ENCODE assay signal across 8 cellular contexts in genomic region chr14:73462078-73462715, GRCh38. TPM values are rescaled to one million over a fixed set of nuclear protein-coding genes. Genes with fewer than 3 reads are reported as not detected.
DNase-seq lines count a peak whose midpoint lies in the region; ATAC-seq, FAIRE-seq and TF ChIP-seq lines count a peak whose summit lies in the region.

No MANE protein-coding gene starts in this region.

- no peaks in the 10 kb centered on the region for H4K20me1 ChIP-seq in K562 (replicated peaks; ENCODE audit: control insufficient read depth, insufficient read depth, low read length)

- H3K27me3 ChIP-seq in K562 (ENCODE audit: control insufficient read depth in 2 of 2, insufficient read depth in 2 of 2, low read length in 2 of 2) (no peaks in the 10 kb centered on the region), layer of hippocampus (ENCODE audit: control insufficient read depth, insufficient read depth, low read length) (no peaks in the 10 kb centered on the region), thoracic aorta (replicated peaks; ENCODE audit: insufficient read depth) (no peaks in the 10 kb centered on the region)

- peaks cover 3% of the 10 kb centered on the region for H3K9me1 ChIP-seq in K562 (ENCODE audit: control insufficient read depth, insufficient read depth, low read length)

- ATAC-seq in K562: no peak
- no peak for ATAC-seq in thoracic aorta (ENCODE audit: insufficient number of reproducible peaks, low FRiP score, low read depth)
- no peak for ATAC-seq in GM21526 (IDR thresholded peaks at IDR 0.05; ENCODE audit: low FRiP score, unreplicated experiment)
- no peak for ATAC-seq in activated naive CD4-positive, alpha-beta T cell treated with anti-CD3 and anti-CD28 coated beads, Interleukin-2, amount 50 U/mL, for 72 hours

- intact Hi-C loops in K562 (cut with micrococcal nuclease): loop anchor here (10.0 kb wide), 1 partner anchor 537 kb away; the partner anchor contains the start of gene DCAF4

- CTCF ChIA-PET in K562 (lab: Yijun Ruan, JAX; ENCODE audit: low intra/inter-chr PET ratio): no interaction called here

- TF ChIP-seq CTCF in K562 (IDR thresholded peaks at IDR 0.05 in 2 of 3, conservative IDR thresholded peaks at IDR 0.05 in 1 of 3; ENCODE audit: insufficient read depth in 2 of 3, low read depth in 1 of 3, low read length in 3 of 3): no peak
- no peak for TF ChIP-seq CTCF in thoracic aorta (IDR thresholded peaks at IDR 0.05)

- H3K4me3 ChIP-seq in K562: no peak overlapping the region; the same call in 1 of the 2 replicates
- H3K4me3 ChIP-seq in thoracic aorta: peak overlapping the region; percentile 40

- peak overlapping the region; percentile 96 for H2AFZ ChIP-seq in K562 (ENCODE audit: low read depth, low read length)

- WGBS in K562 (ENCODE audit: insufficient coverage, low coverage, missing lambda C conversion rate): 28% methylated on average over 3 of the region's 5 CpGs

- POLR2A ChIA-PET in K562 (lab: Yijun Ruan, JAX): interaction anchor here (0.6 to 2.6 kb wide), 7 partner anchors 9 to 267 kb away, joined by 3 to 11 read pairs (median 3); no protein-coding TSS in a partner anchor

- TF ChIP-seq RAD21 in K562 (CRISPR knock-in tag; conservative IDR thresholded peaks at IDR 0.05 in 1 of 2, IDR thresholded peaks at IDR 0.05 in 1 of 2): no peak

- in situ Hi-C loops in K562 (cut with MboI): loop anchor here (25.0 kb wide), 2 partner anchors 425 to 950 kb away; partner anchors contain the start of gene ZFYVE1

- peak overlapping the region; percentile 48 for H3K27ac ChIP-seq in K562 (ENCODE audit: extremely low read depth, low read depth, low read length)
- H3K27ac ChIP-seq in layer of hippocampus (ENCODE audit: low read depth, low read length): peak overlapping the region; percentile 5
- H3K27ac ChIP-seq in thoracic aorta: peak overlapping the region; percentile 23 to 55

- peaks cover 10 to 14% of the 10 kb centered on the region in 2 donors for H3K36me3 Mint-ChIP-seq in activated naive CD4-positive, alpha-beta T cell treated with anti-CD3 and anti-CD28 coated beads, Interleukin-2, amount 50 U/mL, for 72 hours

- BruUV-seq in K562 (replicated peaks; lab: Mats Ljungman, UMichigan): no TSS peak

- peak overlapping the region; percentile 68 for H3K4me2 ChIP-seq in K562 (ENCODE audit: insufficient read depth, low read length)

- H3K4me1 ChIP-seq in K562 (replicated peaks in 1 of 2; ENCODE audit: control insufficient read depth in 2 of 2, insufficient read depth in 2 of 2, low read length in 2 of 2) (peaks cover 26 to 56% of the 10 kb centered on the region in 2 experiments), thoracic aorta (ENCODE audit: control insufficient read depth in 1 of 2, low read depth in 2 of 2) (peaks cover 23 to 40% of the 10 kb centered on the region in 2 donors)

- DNase-seq in D341Med (ENCODE audit: low spot score) (peak; percentile 41), NCI-H2107 treated with DMSO at 0.1 percent for 48 hours (lab: John Stamatoyannopoulos, UW; ENCODE audit: unreplicated experiment) (peak; percentile 94), K562 (ENCODE audit: extremely low read depth in 1 of 4, low spot score in 3 of 4) (peak; percentile 31 to 77 (median 42)), thoracic aorta (ENCODE audit: low spot score) (no peak), 8988T (no peak)
- no peak for DNase-seq in activated naive CD4-positive, alpha-beta T cell treated with anti-CD3 and anti-CD28 coated beads, Interleukin-2, amount 50 U/mL, for 72 hours (ENCODE audit: low spot score in 2 of 2)

- TF ChIP-seq EP300 in K562 (IDR thresholded peaks at IDR 0.05; ENCODE audit: low read length): no peak; the same call in 1 of the 2 replicates

- H3K79me2 ChIP-seq in K562 (ENCODE audit: control insufficient read depth, insufficient read depth, low read length): peaks cover 12% of the 10 kb centered on the region

- no peaks in the 10 kb centered on the region for H3K9me3 Mint-ChIP-seq in activated naive CD4-positive, alpha-beta T cell treated with anti-CD3 and anti-CD28 coated beads, Interleukin-2, amount 50 U/mL, for 72 hours

- H3K36me3 ChIP-seq in K562 (ENCODE audit: control insufficient read depth, insufficient read depth, low read length): no peaks in the 10 kb centered on the region
- no peaks in the 10 kb centered on the region for H3K36me3 ChIP-seq in thoracic aorta

- peak overlapping the region; percentile 37 to 52; a peak in 3 of 4 replicates for H3K9ac ChIP-seq in K562 (ENCODE audit: insufficient read depth in 1 of 2, low read depth in 2 of 2, low read length in 2 of 2)

- H3K27ac Mint-ChIP-seq in activated naive CD4-positive, alpha-beta T cell treated with anti-CD3 and anti-CD28 coated beads, Interleukin-2, amount 50 U/mL, for 72 hours: no peak overlapping the region

- FAIRE-seq in K562 (lab: Jason Lieb, UNC): peak; percentile 94

- no peaks in the 10 kb centered on the region for H3K9me3 ChIP-seq in K562 (replicated peaks; ENCODE audit: control insufficient read depth, insufficient read depth, low read depth, low read length)
- H3K9me3 ChIP-seq in thoracic aorta: no peaks in the 10 kb centered on the region

- no peak for TF ChIP-seq POLR2A in K562 (conservative IDR thresholded peaks at IDR 0.05)

TF ChIP-seq in K562, 482 proteins besides CTCF, POLR2A, EP300 and RAD21 (continues in another document):
- TF ChIP-seq PRDM10 (IDR thresholded peaks at IDR 0.05; ENCODE audit: partially characterized antibody): peak; percentile 50

RNA-seq across cellular contexts. Expression of gene NUMB, which starts 3.9 kb away (rescaled TPM):
- total RNA-seq in K562 (2011; cell fraction: chromatin; rRNA removed; ENCODE audit: low replicate concordance): 92.6 and 162 TPM in 2 replicates
- 62.4 and 76.5 TPM in 2 replicates for total RNA-seq in K562 (2011; cell fraction: nucleolus; rRNA removed)
- total RNA-seq in K562 (2011; cell fraction: nucleoplasm; rRNA removed): 94.4 and 145 TPM in 2 replicates
- total RNA-seq in K562 (2014; rRNA removed) (16.8 and 17.8 TPM in 2 replicates), K562 (2014; rRNA removed; fragmentation: Illumina TruSeq; extraction: Trizol) (18.1 TPM in 2 replicates), K562 (2015; rRNA removed; fragmentation: Illumina TruSeq; extraction: Trizol) (13.5 and 17.9 TPM in 2 replicates), K562 (2021) (38.3 and 39.4 TPM in 2 replicates), thoracic aorta (10 to 100 TPM; 37.0 to 65.7 TPM)
- polyA plus RNA-seq in K562 (2011; rRNA removed) (54.0 and 65.1 TPM in 2 replicates), K562 (2014; fragmentation: Illumina TruSeq; extraction: Trizol) (44.2 and 48.6 TPM in 2 replicates), K562 (2014; fragmentation: Nextera tagmentation; extraction: Ambion mirVana) (10 to 100 TPM; 23.5 to 47.8 TPM), K562 (2014; rRNA removed) (31.5 and 32.3 TPM in 2 replicates)
- polyA plus RNA-seq in K562 (2011; cell fraction: cytosol; rRNA removed): 66.1 and 80.6 TPM in 2 replicates
- 95.4 and 136 TPM in 2 replicates for polyA plus RNA-seq in K562 (2011; cell fraction: nucleus; rRNA removed)
- 33.4 and 35.1 TPM in 2 replicates for polyA plus RNA-seq in K562 (2012)
- polyA minus RNA-seq in K562 (2011; rRNA and poly(A)+ RNA removed): 101 and 113 TPM in 2 replicates
- 32.8 and 40.6 TPM in 2 replicates for polyA minus RNA-seq in K562 (2011; cell fraction: cytosol; rRNA and poly(A)+ RNA removed)
- polyA minus RNA-seq in K562 (2011; cell fraction: nucleus; rRNA and poly(A)+ RNA removed): 46.2 and 65.6 TPM in 2 replicates
- total RNA-seq in activated naive CD4-positive, alpha-beta T cell treated with anti-CD3 and anti-CD28 coated beads, Interleukin-2, amount 50 U/mL, for 72 hours: 10 to 100 TPM; 34.8 to 41.4 TPM

RNA-seq across cellular contexts. Expression of gene RIOX1, which starts 28.5 kb away (rescaled TPM):
- total RNA-seq in K562 (2011; cell fraction: chromatin; rRNA removed; ENCODE audit: low replicate concordance): 6.8 and 12.9 TPM in 2 replicates
- total RNA-seq in K562 (2011; cell fraction: nucleolus; rRNA removed): 14.5 and 16.8 TPM in 2 replicates
- 6.6 and 10.8 TPM in 2 replicates for total RNA-seq in K562 (2011; cell fraction: nucleoplasm; rRNA removed)
- total RNA-seq in K562 (2014; rRNA removed) (17.6 and 18.0 TPM in 2 replicates), K562 (2014; rRNA removed; fragmentation: Illumina TruSeq; extraction: Trizol) (7.8 and 9.2 TPM in 2 replicates), K562 (2015; rRNA removed; fragmentation: Illumina TruSeq; extraction: Trizol) (11.5 and 12.7 TPM in 2 replicates), K562 (2021) (14.3 and 15.7 TPM in 2 replicates), thoracic aorta (10 to 100 TPM; 16.7 to 24.1 TPM)
- polyA plus RNA-seq in K562 (2011; rRNA removed) (4.6 and 5.8 TPM in 2 replicates), K562 (2014; fragmentation: Illumina TruSeq; extraction: Trizol) (8.0 and 8.2 TPM in 2 replicates), K562 (2014; fragmentation: Nextera tagmentation; extraction: Ambion mirVana) (1 to 10 TPM; 1.9 to 2.6 TPM), K562 (2014; rRNA removed) (12.4 and 13.8 TPM in 2 replicates)
- polyA plus RNA-seq in K562 (2011; cell fraction: cytosol; rRNA removed): 5.6 and 18.2 TPM in 2 replicates
- 4.1 and 6.5 TPM in 2 replicates for polyA plus RNA-seq in K562 (2011; cell fraction: nucleus; rRNA removed)
- polyA plus RNA-seq in K562 (2012): 5.3 and 9.7 TPM in 2 replicates
- polyA minus RNA-seq in K562 (2011; rRNA and poly(A)+ RNA removed): 5.7 and 7.6 TPM in 2 replicates
- polyA minus RNA-seq in K562 (2011; cell fraction: cytosol; rRNA and poly(A)+ RNA removed): 8.2 and 10.1 TPM in 2 replicates
- 7.8 and 10.0 TPM in 2 replicates for polyA minus RNA-seq in K562 (2011; cell fraction: nucleus; rRNA and poly(A)+ RNA removed)
- total RNA-seq in activated naive CD4-positive, alpha-beta T cell treated with anti-CD3 and anti-CD28 coated beads, Interleukin-2, amount 50 U/mL, for 72 hours: 10 to 100 TPM in 1 of 2 donors, 1 to 10 TPM in 1; 7.9 to 10.7 TPM

Comparison
In these comparisons a context has a peak if more than half of its experiments do, and no peak if none do; other contexts are left out.
1. DNase-seq: peak in D341Med (single experiment), NCI-H2107 treated with DMSO at 0.1 percent for 48 hours (single experiment) and K562 (4 of 4); none in thoracic aorta (single experiment), activated naive CD4-positive, alpha-beta T cell treated with anti-CD3 and anti-CD28 coated beads, Interleukin-2, amount 50 U/mL, for 72 hours (0 of 2) and 8988T (single experiment).
2. Peak in every context shown above with its lines, with median percentiles within 50 percentile points of each other: H3K27ac ChIP-seq.